Comparison of ENCODE assay signal across 8 cellular contexts in the genomic region with DNA sequence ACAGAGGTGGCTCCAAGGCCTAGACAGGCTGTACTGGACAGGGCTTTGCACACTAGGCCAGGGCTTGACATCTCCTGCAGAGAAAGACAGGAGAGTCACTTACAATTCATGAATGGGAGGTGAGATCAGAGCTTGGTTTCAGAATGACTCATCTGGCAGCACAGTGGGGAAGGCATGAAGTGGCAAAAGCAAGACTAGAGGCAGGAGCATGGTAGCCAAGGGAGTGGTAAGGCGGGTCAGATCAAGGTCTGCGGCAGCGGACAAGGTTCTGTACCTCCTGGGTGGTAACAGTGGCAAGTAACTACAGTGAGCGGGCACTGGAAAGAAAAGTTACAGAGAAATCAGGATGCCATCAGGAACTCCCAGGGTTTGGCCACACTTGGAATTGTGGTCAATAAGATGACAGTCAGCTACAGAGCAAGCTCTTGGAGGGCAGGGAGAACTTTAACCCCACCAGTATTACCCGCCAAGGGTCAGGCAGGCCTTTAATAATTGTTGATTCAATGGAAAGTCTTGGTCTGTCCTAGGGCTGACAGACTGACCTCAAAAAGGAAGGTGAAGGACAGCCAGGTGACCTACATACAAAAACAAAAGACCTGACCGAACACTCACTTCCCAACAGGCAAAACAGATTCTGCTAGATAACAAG. TPM values are rescaled to one million over a fixed set of nuclear protein-coding genes. Genes with fewer than 3 reads are reported as not detected.
DNase-seq lines count a peak whose midpoint lies in the region; ATAC-seq and TF ChIP-seq lines count a peak whose summit lies in the region.

No MANE protein-coding gene starts in this region.

- intact Hi-C loops in MCF 10A (cut with micrococcal nuclease) = no loop called here
- intact Hi-C loops in breast epithelium (cut with DNase I; ENCODE audit: low total_unique reads) = no loop called here

- H3K4me3 ChIP-seq in breast epithelium (no peak overlapping the region), fibroblast of lung (replicated peaks in 1 of 4; ENCODE audit: control extremely low read depth in 1 of 4, insufficient read depth in 1 of 4, low read depth in 3 of 4, low read length in 4 of 4) (no peak overlapping the region), SJCRH30 (no peak overlapping the region)

- DNase-seq in MCF 10A (ENCODE audit: unreplicated experiment) = peak; percentile 90
- DNase-seq in breast epithelium (ENCODE audit: low spot score in 2 of 2) = no peak
- peak; percentile 65 for DNase-seq in T-helper 2 cell treated with Interferon-gamma antibody and Interleukin-4, amounts not matched to agents 5 μg/mL and 100 μg/mL, for 36 hours (ENCODE audit: low spot score)
- DNase-seq in fibroblast of lung (ENCODE audit: low read depth in 2 of 2) = peak; percentile 61 to 95
- DNase-seq in stimulated activated effector memory CD8-positive, alpha-beta T cell treated with anti-CD3 and anti-CD28 coated beads, Interleukin-12 subunit alpha, Interleukin-12 subunit beta, amount 100 ng/mL, for 72 hours (ENCODE audit: low spot score in 2 of 2) = peak; percentile 9 to 66
- DNase-seq in SJCRH30 = no peak

- no peak for TF ChIP-seq CTCF in MCF 10A (IDR thresholded peaks at IDR 0.05; ENCODE audit: unreplicated experiment)
- TF ChIP-seq CTCF in breast epithelium (IDR thresholded peaks at IDR 0.05) = no peak
- TF ChIP-seq CTCF in fibroblast of lung (conservative IDR thresholded peaks at IDR 0.05 in 1 of 2, IDR thresholded peaks at IDR 0.05 in 1 of 2; ENCODE audit: low read depth in 1 of 2, low read length in 2 of 2) = no peak

- no TSS peak for BruUV-seq in MCF 10A (replicated peaks; lab: Mats Ljungman, UMichigan)

- TF ChIP-seq POLR2A in breast epithelium (IDR thresholded peaks at IDR 0.05) = no peak

- H3K36me3 ChIP-seq in breast epithelium (no peaks in the 10 kb centered on the region), fibroblast of lung (ENCODE audit: control insufficient read depth, insufficient read depth, low read length) (peaks cover 32% of the 10 kb centered on the region), SJCRH30 (peaks cover 51% of the 10 kb centered on the region)

- H3K4me1 ChIP-seq in breast epithelium (no peaks in the 10 kb centered on the region), fibroblast of lung (ENCODE audit: control insufficient read depth, extremely low read depth, insufficient read depth, low read length) (peaks cover 25% of the 10 kb centered on the region), SJCRH30 (peaks cover 9% of the 10 kb centered on the region; the same call in 1 of the 2 replicates)

- H3K9ac ChIP-seq in fibroblast of lung (ENCODE audit: insufficient read depth, low read length) = no peak overlapping the region

- CTCF ChIA-PET in MCF 10A (lab: Yijun Ruan, JAX) = interaction anchor here (0.6 to 1.2 kb wide), 7 partner anchors 9 to 415 kb away, joined by 3 to 5 read pairs (median 3); no protein-coding TSS in a partner anchor

- no peaks in the 10 kb centered on the region for H3K27me3 Mint-ChIP-seq in MCF 10A (ENCODE audit: insufficient read depth, unreplicated experiment)
- no peaks in the 10 kb centered on the region for H3K27me3 Mint-ChIP-seq in T-helper 2 cell treated with Interferon-gamma antibody and Interleukin-4, amounts not matched to agents 5 μg/mL and 100 μg/mL, for 36 hours (ENCODE audit: low read depth)

- H4K20me1 ChIP-seq in fibroblast of lung (ENCODE audit: control insufficient read depth, extremely low read depth, insufficient read depth, low read length) = no peaks in the 10 kb centered on the region

- no peaks in the 10 kb centered on the region for H3K9me3 ChIP-seq in breast epithelium
- no peaks in the 10 kb centered on the region for H3K9me3 ChIP-seq in fibroblast of lung (ENCODE audit: control insufficient read depth, insufficient read depth, low read depth, low read length)
- H3K9me3 ChIP-seq in SJCRH30 (replicated peaks) = no peaks in the 10 kb centered on the region

- peaks cover 90% of the 10 kb centered on the region for H3K36me3 Mint-ChIP-seq in MCF 10A (ENCODE audit: insufficient read depth, unreplicated experiment)
- peaks cover 50% of the 10 kb centered on the region for H3K36me3 Mint-ChIP-seq in T-helper 2 cell treated with Interferon-gamma antibody and Interleukin-4, amounts not matched to agents 5 μg/mL and 100 μg/mL, for 36 hours (ENCODE audit: low read depth)
- peaks cover 70% of the 10 kb centered on the region for H3K36me3 Mint-ChIP-seq in stimulated activated effector memory CD8-positive, alpha-beta T cell treated with anti-CD3 and anti-CD28 coated beads, Interleukin-12 subunit alpha, Interleukin-12 subunit beta, amount 100 ng/mL, for 72 hours

- H3K79me2 ChIP-seq in fibroblast of lung (ENCODE audit: control insufficient read depth, insufficient read depth, low read length) = peaks cover 80% of the 10 kb centered on the region

- peaks cover 43% of the 10 kb centered on the region for H3K4me1 Mint-ChIP-seq in MCF 10A (ENCODE audit: insufficient read depth, unreplicated experiment)
- H3K4me1 Mint-ChIP-seq in T-helper 2 cell treated with Interferon-gamma antibody and Interleukin-4, amounts not matched to agents 5 μg/mL and 100 μg/mL, for 36 hours (ENCODE audit: low read depth) = peaks cover 30% of the 10 kb centered on the region
- H3K4me1 Mint-ChIP-seq in stimulated activated effector memory CD8-positive, alpha-beta T cell treated with anti-CD3 and anti-CD28 coated beads, Interleukin-12 subunit alpha, Interleukin-12 subunit beta, amount 100 ng/mL, for 72 hours = peaks cover 35% of the 10 kb centered on the region

- ATAC-seq in HG02981 (IDR thresholded peaks at IDR 0.05; ENCODE audit: unreplicated experiment) = peak; percentile 84
- ATAC-seq in stimulated activated effector memory CD8-positive, alpha-beta T cell treated with anti-CD3 and anti-CD28 coated beads, Interleukin-12 subunit alpha, Interleukin-12 subunit beta, amount 100 ng/mL, for 72 hours = peak; percentile 99
- no peak for ATAC-seq in HG03457 (IDR thresholded peaks at IDR 0.05; ENCODE audit: unreplicated experiment)

- peak overlapping the region; percentile 28 for H3K27ac Mint-ChIP-seq in MCF 10A (ENCODE audit: low read depth, unreplicated experiment)
- H3K27ac Mint-ChIP-seq in T-helper 2 cell treated with Interferon-gamma antibody and Interleukin-4, amounts not matched to agents 5 μg/mL and 100 μg/mL, for 36 hours = peak overlapping the region; percentile 9
- peak overlapping the region; percentile 9 for H3K27ac Mint-ChIP-seq in stimulated activated effector memory CD8-positive, alpha-beta T cell treated with anti-CD3 and anti-CD28 coated beads, Interleukin-12 subunit alpha, Interleukin-12 subunit beta, amount 100 ng/mL, for 72 hours

- H3K4me3 Mint-ChIP-seq in MCF 10A (ENCODE audit: unreplicated experiment) = peak overlapping the region; percentile 6
- H3K4me3 Mint-ChIP-seq in T-helper 2 cell treated with Interferon-gamma antibody and Interleukin-4, amounts not matched to agents 5 μg/mL and 100 μg/mL, for 36 hours = peak overlapping the region; percentile 2
- no peak overlapping the region for H3K4me3 Mint-ChIP-seq in stimulated activated effector memory CD8-positive, alpha-beta T cell treated with anti-CD3 and anti-CD28 coated beads, Interleukin-12 subunit alpha, Interleukin-12 subunit beta, amount 100 ng/mL, for 72 hours

- no peak overlapping the region for H3K27ac ChIP-seq in breast epithelium
- H3K27ac ChIP-seq in fibroblast of lung (ENCODE audit: insufficient read depth, low read length) = peak overlapping the region; percentile 49
- H3K27ac ChIP-seq in SJCRH30 = no peak overlapping the region

- no peaks in the 10 kb centered on the region for H3K9me3 Mint-ChIP-seq in MCF 10A (ENCODE audit: unreplicated experiment)
- H3K9me3 Mint-ChIP-seq in T-helper 2 cell treated with Interferon-gamma antibody and Interleukin-4, amounts not matched to agents 5 μg/mL and 100 μg/mL, for 36 hours = no peaks in the 10 kb centered on the region
- no peaks in the 10 kb centered on the region for H3K9me3 Mint-ChIP-seq in stimulated activated effector memory CD8-positive, alpha-beta T cell treated with anti-CD3 and anti-CD28 coated beads, Interleukin-12 subunit alpha, Interleukin-12 subunit beta, amount 100 ng/mL, for 72 hours

- POLR2A ChIA-PET in MCF 10A (lab: Yijun Ruan, JAX) = interaction anchor here (0.6 to 1.4 kb wide), 10 partner anchors 10 to 826 kb away, joined by 3 to 6 read pairs (median 4); no protein-coding TSS in a partner anchor

- H2AFZ ChIP-seq in fibroblast of lung (ENCODE audit: low read length) = no peak overlapping the region

- no peak overlapping the region for H3K4me2 ChIP-seq in fibroblast of lung (ENCODE audit: extremely low read depth, insufficient read depth, low read length)

- H3K27me3 ChIP-seq in breast epithelium (no peaks in the 10 kb centered on the region), fibroblast of lung (ENCODE audit: control insufficient read depth, insufficient read depth, low read length) (no peaks in the 10 kb centered on the region), SJCRH30 (no peaks in the 10 kb centered on the region)

RNA-seq across cellular contexts. Expression of a gene that starts 5.7 kb away (rescaled TPM):
- total RNA-seq in MCF 10A (2022) (157 and 238 TPM in 2 replicates), breast epithelium (10 to 100 TPM; 83.0 to 94.8 (median 89.8) TPM), fibroblast of lung (145 and 151 TPM in 2 replicates)
- polyA plus RNA-seq in fibroblast of lung = 231 and 328 TPM in 2 replicates
- polyA plus RNA-seq in fibroblast of lung (2012) = 131 and 161 TPM in 2 replicates
- 80.1 and 106 TPM in 2 replicates for polyA minus RNA-seq in fibroblast of lung (ENCODE audit: low replicate concordance)
- total RNA-seq in SJCRH30 (2014; rRNA removed; shearing (Covaris generic)) = 109 and 113 TPM in 2 replicates

RNA-seq across cellular contexts. Expression of a gene that starts 31.1 kb away (rescaled TPM):
- 23.2 and 24.8 TPM in 2 replicates for total RNA-seq in MCF 10A (2022)
- 10 to 100 TPM; 26.9 to 32.8 (median 31.0) TPM for total RNA-seq in breast epithelium
- 18.5 and 27.2 TPM in 2 replicates for total RNA-seq in fibroblast of lung
- polyA plus RNA-seq in fibroblast of lung = 11.6 and 21.1 TPM in 2 replicates
- 13.6 and 23.2 TPM in 2 replicates for polyA plus RNA-seq in fibroblast of lung (2012)
- 33.7 and 37.0 TPM in 2 replicates for polyA minus RNA-seq in fibroblast of lung (ENCODE audit: low replicate concordance)
- 9.1 and 10.4 TPM in 2 replicates for total RNA-seq in SJCRH30 (2014; rRNA removed; shearing (Covaris generic))

Comparison
In these comparisons a context has a peak if more than half of its experiments do, and no peak if none do; other contexts are left out.
1. DNase-seq: peak in MCF 10A (single experiment), T-helper 2 cell treated with Interferon-gamma antibody and Interleukin-4, amounts not matched to agents 5 μg/mL and 100 μg/mL, for 36 hours (single experiment), fibroblast of lung (2 of 2) and stimulated activated effector memory CD8-positive, alpha-beta T cell treated with anti-CD3 and anti-CD28 coated beads, Interleukin-12 subunit alpha, Interleukin-12 subunit beta, amount 100 ng/mL, for 72 hours (2 of 2); none in breast epithelium (0 of 2) and SJCRH30 (0 of 2).
2. Peak in every context shown above with its lines, with median percentiles within 50 percentile points of each other: H3K27ac Mint-ChIP-seq.